ENCODE assay signal across 9 cellular contexts in genomic region chr9:28583832-28584231, GRCh38.
"Had no signal": no experiment of that assay in that cellular context is flagged by ENCODE, and none has a peak within 500 bp of the region (broad histone marks: within the 10 kb centered on the region; RNA-seq: fewer than 3 reads in every experiment).

No MANE protein-coding gene starts in this region.

- H3K4me1 ChIP-seq: HAP-1 had no signal

- H3K27ac ChIP-seq: GM23248, HL-60 had no signal

- H3K4me3 ChIP-seq: GM23248, HAP-1, K562 had no signal

- H3K36me3 ChIP-seq: HAP-1 had no signal

- H3K9me3 ChIP-seq: HAP-1 had no signal

- DNase-seq: GM23248, GOT3, H7, HFFc6, IMR-90, KG1 had no signal
